ENCODE assay signal across 10 cellular contexts in genomic region chrX:46173159-46173558, GRCh38.
"Had no signal": no experiment of that assay in that cellular context is flagged by ENCODE, and none has a peak within 500 bp of the region (broad histone marks: within the 10 kb centered on the region; RNA-seq: fewer than 3 reads in every experiment).

No MANE protein-coding gene starts in this region.

- H3K36me3 ChIP-seq: HAP-1 had no signal

- H3K27ac ChIP-seq: GM23248, KMS-11 had no signal

- H2AFZ ChIP-seq: GM23248 had no signal

- H3K9ac ChIP-seq: GM23248, KMS-11 had no signal

- H3K9me3 ChIP-seq: HAP-1 had no signal

- H3K4me3 ChIP-seq: GM23248, HAP-1 had no signal

- DNase-seq: GM23248, GOT3, H7, HFFc6, Karpas-422, KBM-7 had no signal

- FAIRE-seq: HTR-8/SVneo had no signal

- ATAC-seq: HCT116 had no signal

- H3K4me2 ChIP-seq: KMS-11 had no signal

- H3K4me1 ChIP-seq: HAP-1 had no signal
